27 cellular contexts compared by ENCODE assay signal in genomic region chr15:85298366-85298765, GRCh38.
"Had no signal": no experiment of that assay in that cellular context is flagged by ENCODE, and none has a peak within 500 bp of the region (broad histone marks: within the 10 kb centered on the region; RNA-seq: fewer than 3 reads in every experiment).

No MANE protein-coding gene starts in this region.

- H3K9me3 ChIP-seq: colonic mucosa, esophagus squamous epithelium, gastrocnemius medialis, heart right ventricle, left lung, lower lobe of right lung had no signal

- DNase-seq: colonic mucosa; cortex of kidney; effector CD8-positive, alpha-beta T cell; effector memory CD8-positive, alpha-beta T cell; endodermal cell; erythroblast; esophagus squamous epithelium; foreskin fibroblast; foreskin melanocyte; gastrocnemius medialis; glutamatergic neuron; head of caudate nucleus; heart right ventricle; hippocampal formation; left cardiac atrium; left lung; left ventricle myocardium superior; lower lobe of right lung; mesendoderm; midbrain; naive thymus-derived CD4-positive, alpha-beta T cell had no signal

- H3K4me1 ChIP-seq: gastrocnemius medialis had no signal

- H3K36me3 Mint-ChIP-seq: naive thymus-derived CD4-positive, alpha-beta T cell had no signal

- ATAC-seq: effector memory CD8-positive, alpha-beta T cell; esophagus mucosa; gastrocnemius medialis; heart right ventricle; left cardiac atrium; left lung; left ventricle myocardium superior; lower lobe of right lung; naive thymus-derived CD4-positive, alpha-beta T cell had no signal

- H3K36me3 ChIP-seq: colonic mucosa, esophagus squamous epithelium, gastrocnemius medialis, heart right ventricle, left lung, lower lobe of right lung had no signal

- H3K27ac Mint-ChIP-seq: dendritic cell treated with granulocyte-macrophage colony-stimulating factor and Interleukin-4, amounts not matched to agents 40 ng/mL and 50 ng/mL, for 4 days; endodermal cell; naive thymus-derived CD4-positive, alpha-beta T cell had no signal

- H3K27me3 ChIP-seq: colonic mucosa, esophagus squamous epithelium, gastrocnemius medialis, heart right ventricle, left lung had no signal

- FAIRE-seq: endometrium, islet of Langerhans, keratinocyte had no signal

- H3K9me3 Mint-ChIP-seq: dendritic cell treated with granulocyte-macrophage colony-stimulating factor and Interleukin-4, amounts not matched to agents 40 ng/mL and 50 ng/mL, for 4 days; effector memory CD8-positive, alpha-beta T cell; endodermal cell; naive thymus-derived CD4-positive, alpha-beta T cell had no signal

- H3K4me3 ChIP-seq: colonic mucosa, esophagus squamous epithelium, gastrocnemius medialis, heart right ventricle, left lung, lower lobe of right lung had no signal

- H3K27ac ChIP-seq: colonic mucosa, epithelial cell of prostate, esophagus squamous epithelium, gastrocnemius medialis, heart right ventricle, left lung, lower lobe of right lung had no signal

- H3K27me3 Mint-ChIP-seq: dendritic cell treated with granulocyte-macrophage colony-stimulating factor and Interleukin-4, amounts not matched to agents 40 ng/mL and 50 ng/mL, for 4 days; naive thymus-derived CD4-positive, alpha-beta T cell had no signal

- H3K4me3 Mint-ChIP-seq: dendritic cell treated with granulocyte-macrophage colony-stimulating factor and Interleukin-4, amounts not matched to agents 40 ng/mL and 50 ng/mL, for 4 days; effector memory CD8-positive, alpha-beta T cell; endodermal cell had no signal
